ENCODE assay signal across 8 cellular contexts in the genomic region with DNA sequence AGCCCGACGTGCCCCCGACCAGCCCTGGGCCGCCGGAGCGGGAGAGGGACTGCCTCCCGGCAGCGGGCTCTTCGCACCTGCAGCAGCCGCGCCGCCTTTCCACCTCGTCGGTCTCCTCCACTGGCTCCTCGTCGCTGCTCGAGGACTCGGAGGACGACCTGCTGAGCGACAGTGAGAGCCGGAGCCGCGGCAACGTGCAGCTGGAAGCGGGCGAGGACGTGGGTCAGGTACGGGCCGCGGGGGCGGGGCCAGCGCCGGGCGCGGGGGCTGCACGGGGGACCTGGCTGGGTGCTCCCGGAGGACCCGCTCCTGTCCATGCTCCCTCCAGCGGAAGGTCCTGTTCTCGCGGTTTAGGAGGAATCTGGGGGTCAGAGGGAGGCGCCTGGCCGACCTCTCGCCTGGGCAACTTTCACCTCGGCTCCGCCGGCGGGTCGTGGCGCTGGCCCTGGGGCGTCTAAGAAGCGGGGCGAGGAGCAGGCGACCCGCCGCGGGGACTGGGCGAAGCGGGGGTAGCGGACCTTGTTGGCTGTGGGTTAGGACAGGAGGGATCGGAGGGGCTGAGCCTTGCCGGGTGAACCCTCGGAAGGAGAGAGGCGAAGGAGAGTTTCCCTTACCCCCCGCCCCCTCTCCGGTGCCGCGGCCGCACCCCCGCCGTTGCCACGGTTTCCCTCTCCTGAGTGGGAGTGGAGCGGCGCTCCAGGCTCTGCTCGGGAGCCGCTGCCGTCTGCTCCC. TPM values are rescaled to one million over a fixed set of nuclear protein-coding genes. Genes with fewer than 3 reads are reported as not detected.
DNase-seq lines count a peak whose midpoint lies in the region; ATAC-seq and TF ChIP-seq lines count a peak whose summit lies in the region.

No MANE protein-coding gene starts in this region.

- H3K27me3 ChIP-seq in OCI-LY1 (ENCODE audit: insufficient read depth, low read length) (peaks cover 11% of the 10 kb centered on the region), subcutaneous abdominal adipose tissue (ENCODE audit: control insufficient read depth in 5 of 5, insufficient read depth in 4 of 5, low read length in 5 of 5) (peaks cover 10 to 47% (median 34%) of the 10 kb centered on the region in 5 donors)

- no peak for TF ChIP-seq POLR2A in lower leg skin (IDR thresholded peaks at IDR 0.05)

- DNase-seq in NCI-H510A treated with DMSO at 0.1 percent for 48 hours (lab: John Stamatoyannopoulos, UW): peak; percentile 14
- no peak for DNase-seq in NCI-H510A (lab: John Stamatoyannopoulos, UW)
- peak; percentile 40 for DNase-seq in astrocyte of the hippocampus (ENCODE audit: low read depth, low spot score)
- no peak for DNase-seq in lower leg skin (ENCODE audit: low spot score in 2 of 2)
- no peak for DNase-seq in cerebellar cortex (ENCODE audit: low spot score)

- peak overlapping the region; percentile 80 for H3K4me3 ChIP-seq in OCI-LY1 (ENCODE audit: low read depth, low read length, poor library complexity, severe bottlenecking)
- peak overlapping the region; percentile 40 for H3K4me3 ChIP-seq in lower leg skin (ENCODE audit: low read depth, poor library complexity, severe bottlenecking)
- peak overlapping the region in 4 of 5 donors; percentile 50 to 70 (median 60) for H3K4me3 ChIP-seq in subcutaneous abdominal adipose tissue (ENCODE audit: low read depth in 1 of 5, low read length in 5 of 5)

- no peaks in the 10 kb centered on the region for H3F3A ChIP-seq in OCI-LY1 (ENCODE audit: insufficient read depth, low read length)

- H4K20me1 ChIP-seq in OCI-LY1 (ENCODE audit: insufficient read depth, low read length): no peaks in the 10 kb centered on the region

- no peak overlapping the region for H3K27ac ChIP-seq in OCI-LY1 (ENCODE audit: low read depth, low read length, poor library complexity, severe bottlenecking)
- no peak overlapping the region for H3K27ac ChIP-seq in subcutaneous abdominal adipose tissue (ENCODE audit: low read depth, low read length)

- intact Hi-C loops in lower leg skin (cut with DNase I; ENCODE audit: low total_unique reads): no loop called here

- 1 to 2% methylated on average over 38 to 55 of the region's 77 CpGs for WGBS in lower leg skin, 2 donors

- H3K4me2 ChIP-seq in OCI-LY1 (ENCODE audit: low read length): peak overlapping the region; percentile 100

- H3K4me1 ChIP-seq in OCI-LY1 (ENCODE audit: insufficient read depth, low read length, severe bottlenecking) (peaks cover 29% of the 10 kb centered on the region), subcutaneous abdominal adipose tissue (ENCODE audit: control insufficient read depth in 5 of 5, insufficient read depth in 5 of 5, low read length in 5 of 5) (peaks cover 1 to 39% (median 35%) of the 10 kb centered on the region in 5 donors)

- no peaks in the 10 kb centered on the region for H3K9me3 ChIP-seq in OCI-LY1 (ENCODE audit: low read length)
- H3K9me3 ChIP-seq in subcutaneous abdominal adipose tissue (ENCODE audit: control insufficient read depth in 5 of 5, low read length in 5 of 5): no peaks in the 10 kb centered on the region

- peak; percentile 11 for ATAC-seq in HG02763 (IDR thresholded peaks at IDR 0.05; ENCODE audit: unreplicated experiment)

- H3K79me2 ChIP-seq in OCI-LY1 (ENCODE audit: insufficient read depth, low read length): no peaks in the 10 kb centered on the region

- H3K9ac ChIP-seq in OCI-LY1 (ENCODE audit: low read length) (no peak overlapping the region; the same call in 1 of the 2 replicates), subcutaneous abdominal adipose tissue (ENCODE audit: low read length in 5 of 5) (peak overlapping the region in 1 of 5 donors; percentile 35)

- no peaks in the 10 kb centered on the region for H3K9me2 ChIP-seq in OCI-LY1 (ENCODE audit: low read depth, low read length)

- no peak overlapping the region for H2AFZ ChIP-seq in OCI-LY1 (ENCODE audit: low read length)

- H3K36me3 ChIP-seq in OCI-LY1 (ENCODE audit: insufficient read depth, low read length): no peaks in the 10 kb centered on the region
- H3K36me3 ChIP-seq in subcutaneous abdominal adipose tissue (ENCODE audit: control insufficient read depth in 5 of 5, insufficient read depth in 5 of 5, low read length in 5 of 5): no peaks in the 10 kb centered on the region

- TF ChIP-seq CTCF in OCI-LY1 (IDR thresholded peaks at IDR 0.05; ENCODE audit: low read length) (no peak), lower leg skin (IDR thresholded peaks at IDR 0.05) (no peak)

RNA-seq across cellular contexts. Expression of a gene that starts 0.7 kb away (rescaled TPM):
- 1 to 10 TPM in 2 of 4 donors, not detected in 2; 1.6 to 3.7 TPM for total RNA-seq in lower leg skin

RNA-seq across cellular contexts. Expression of a gene that starts 19.3 kb away (rescaled TPM):
- total RNA-seq in lower leg skin: under 1 TPM in 3 of 4 donors, not detected in 1; 0.46 to 0.54 (median 0.52) TPM

RNA-seq across cellular contexts. Expression of a gene that starts 49.7 kb away (rescaled TPM):
- 10 to 100 TPM; 15.1 to 58.5 (median 41.0) TPM for total RNA-seq in lower leg skin

Comparison
In these comparisons a context has a peak if more than half of its experiments do, and no peak if none do; other contexts are left out.
1. DNase-seq: peak in NCI-H510A treated with DMSO at 0.1 percent for 48 hours (single experiment) and astrocyte of the hippocampus (single experiment); none in NCI-H510A (single experiment), lower leg skin (0 of 2) and cerebellar cortex (single experiment).
2. Peak in every context shown above with its lines, with median percentiles within 50 percentile points of each other: H3K4me3 ChIP-seq.